ENCODE assay signal across 1 cellular context in genomic region chr20:37317316-37317715, GRCh38.
TF ChIP-seq lines count a peak whose summit lies in the region.

No MANE protein-coding gene starts in this region.

TF ChIP-seq in H1, 55 proteins besides CTCF, POLR2A, EP300 and RAD21:
- no peak for TF ChIP-seq NRF1 (IDR thresholded peaks at IDR 0.05; ENCODE audit: low read depth, low read length)
- TF ChIP-seq CHD2 (IDR thresholded peaks at IDR 0.05; ENCODE audit: low read length), result no peak
- no peak for TF ChIP-seq PHF8 (conservative IDR thresholded peaks at IDR 0.05; ENCODE audit: low read depth, low read length)
- TF ChIP-seq CTBP2 (IDR thresholded peaks at IDR 0.05; ENCODE audit: borderline replicate concordance, insufficient read depth, insufficient read length, low read length), result no peak
- no peak for TF ChIP-seq TAF1 (IDR thresholded peaks at IDR 0.05; ENCODE audit: low read depth, low read length)
- TF ChIP-seq CEBPB (IDR thresholded peaks at IDR 0.05; ENCODE audit: low read depth, low read length), result no peak
- TF ChIP-seq JUN (IDR thresholded peaks at IDR 0.05; ENCODE audit: low read depth, low read length), result no peak
- no peak for TF ChIP-seq EZH2 (IDR thresholded peaks at IDR 0.05; ENCODE audit: low read depth, low read length, severe bottlenecking)
- TF ChIP-seq SIRT6 (IDR thresholded peaks at IDR 0.05; ENCODE audit: low read length), result no peak
- TF ChIP-seq POU5F1 (IDR thresholded peaks at IDR 0.05; ENCODE audit: low read depth, low read length), result no peak
